ENCODE assay signal across 19 cellular contexts in genomic region chr14:90844321-90844720, GRCh38.
"Had no signal": no experiment of that assay in that cellular context is flagged by ENCODE, and none has a peak within 500 bp of the region (broad histone marks: within the 10 kb centered on the region; RNA-seq: fewer than 3 reads in every experiment).

No MANE protein-coding gene starts in this region.

- H3K27ac Mint-ChIP-seq: activated naive CD4-positive, alpha-beta T cell treated with anti-CD3 and anti-CD28 coated beads, Interleukin-2, amount 50 U/mL, for 24 hours; brain had no signal

- H3K4me1 Mint-ChIP-seq: brain had no signal

- H3K9me3 Mint-ChIP-seq: activated naive CD4-positive, alpha-beta T cell treated with anti-CD3 and anti-CD28 coated beads, Interleukin-2, amount 50 U/mL, for 24 hours had no signal

- FAIRE-seq: astrocyte, TTC549 had no signal

- H3K4me3 ChIP-seq: cardiac muscle cell had no signal

- H3K36me3 ChIP-seq: cardiac muscle cell had no signal

- H3K27ac ChIP-seq: cardiac muscle cell had no signal

- H3K36me3 Mint-ChIP-seq: brain had no signal

- H3K27me3 ChIP-seq: cardiac muscle cell had no signal

- DNase-seq: activated CD4-positive, CD25-positive, alpha-beta regulatory T cell; activated effector memory CD4-positive, alpha-beta T cell treated with Interleukin-2 at 50 U/mL for 16 hours; activated naive CD4-positive, alpha-beta T cell; activated T-cell treated with anti-CD3 and anti-CD28 coated beads, Interleukin-2, amount 50 U/mL, for 1 hour; amygdala; Karpas-422; MM.1S; NCI-H1105; NCI-H1436 treated with DMSO at 0.1 percent for 48 hours; NCI-H187; NCI-H2081; NCI-H510A treated with DMSO at 0.1 percent for 48 hours; SIG-M5; T1000 had no signal

- H3K4me3 Mint-ChIP-seq: activated naive CD4-positive, alpha-beta T cell treated with anti-CD3 and anti-CD28 coated beads, Interleukin-2, amount 50 U/mL, for 24 hours; brain had no signal

- H3K27me3 Mint-ChIP-seq: activated naive CD4-positive, alpha-beta T cell treated with anti-CD3 and anti-CD28 coated beads, Interleukin-2, amount 50 U/mL, for 24 hours had no signal
